ENCODE assay signal across 9 cellular contexts in genomic region chr2:31980674-31981356, GRCh38. TPM values are rescaled to one million over a fixed set of nuclear protein-coding genes. Genes with fewer than 3 reads are reported as not detected.
DNase-seq lines count a peak whose midpoint lies in the region; ATAC-seq and TF ChIP-seq lines count a peak whose summit lies in the region.
"Had no signal": no experiment of that assay in that cellular context is flagged by ENCODE, and none has a peak within 500 bp of the region (broad histone marks: within the 10 kb centered on the region; RNA-seq: fewer than 3 reads in every experiment).

No MANE protein-coding gene starts in this region.

- no peaks in the 10 kb centered on the region for H3K27me3 ChIP-seq in fibroblast of lung (ENCODE audit: control insufficient read depth, insufficient read depth, low read length)

- no peaks in the 10 kb centered on the region for H3K27me3 Mint-ChIP-seq in stimulated activated memory B cell treated with anti-CD40 and anti-IgM and Interleukin-4, amounts not matched to agents 10 μg/mL and 1 μg/mL and 100 μg/mL, for 72 hours
- H3K27me3 Mint-ChIP-seq in activated CD4-positive, alpha-beta T cell treated with anti-CD3 and anti-CD28 coated beads, Interleukin-2, amount 10 ng/mL, durations not matched to agents 24 days and 14 days = no peaks in the 10 kb centered on the region

- H3K4me1 Mint-ChIP-seq in stimulated activated memory B cell treated with anti-CD40 and anti-IgM and Interleukin-4, amounts not matched to agents 10 μg/mL and 1 μg/mL and 100 μg/mL, for 72 hours = peaks cover 39% of the 10 kb centered on the region
- peaks cover 13% of the 10 kb centered on the region for H3K4me1 Mint-ChIP-seq in activated CD4-positive, alpha-beta T cell treated with anti-CD3 and anti-CD28 coated beads, Interleukin-2, amount 10 ng/mL, durations not matched to agents 24 days and 14 days

- H3K4me2 ChIP-seq in fibroblast of lung (ENCODE audit: extremely low read depth, insufficient read depth, low read length) = no peak overlapping the region

- no peak overlapping the region for H2AFZ ChIP-seq in fibroblast of lung (ENCODE audit: low read length)

- ATAC-seq in GM18861 (IDR thresholded peaks at IDR 0.05; ENCODE audit: unreplicated experiment) (peak; percentile 99), HG02938 (IDR thresholded peaks at IDR 0.05; ENCODE audit: unreplicated experiment) (peak; percentile 100)
- ATAC-seq in stimulated activated memory B cell treated with anti-CD40 and anti-IgM and Interleukin-4, amounts not matched to agents 10 μg/mL and 1 μg/mL and 100 μg/mL, for 72 hours = peak; percentile 99

- H3K9me3 Mint-ChIP-seq in stimulated activated memory B cell treated with anti-CD40 and anti-IgM and Interleukin-4, amounts not matched to agents 10 μg/mL and 1 μg/mL and 100 μg/mL, for 72 hours = peaks cover 3% of the 10 kb centered on the region
- H3K9me3 Mint-ChIP-seq in activated CD4-positive, alpha-beta T cell treated with anti-CD3 and anti-CD28 coated beads, Interleukin-2, amount 10 ng/mL, durations not matched to agents 24 days and 14 days = no peaks in the 10 kb centered on the region

- H3K27ac Mint-ChIP-seq in stimulated activated memory B cell treated with anti-CD40 and anti-IgM and Interleukin-4, amounts not matched to agents 10 μg/mL and 1 μg/mL and 100 μg/mL, for 72 hours = peak overlapping the region; percentile 81
- no peak overlapping the region for H3K27ac Mint-ChIP-seq in activated CD4-positive, alpha-beta T cell treated with anti-CD3 and anti-CD28 coated beads, Interleukin-2, amount 10 ng/mL, durations not matched to agents 24 days and 14 days

- peaks cover 2% of the 10 kb centered on the region for H3K4me1 ChIP-seq in fibroblast of lung (ENCODE audit: control insufficient read depth, extremely low read depth, insufficient read depth, low read length)

- peak overlapping the region; percentile 63 for H3K4me3 Mint-ChIP-seq in stimulated activated memory B cell treated with anti-CD40 and anti-IgM and Interleukin-4, amounts not matched to agents 10 μg/mL and 1 μg/mL and 100 μg/mL, for 72 hours
- no peak overlapping the region for H3K4me3 Mint-ChIP-seq in activated CD4-positive, alpha-beta T cell treated with anti-CD3 and anti-CD28 coated beads, Interleukin-2, amount 10 ng/mL, durations not matched to agents 24 days and 14 days

- TF ChIP-seq CTCF in fibroblast of lung (conservative IDR thresholded peaks at IDR 0.05 in 1 of 2, IDR thresholded peaks at IDR 0.05 in 1 of 2; ENCODE audit: low read depth in 1 of 2, low read length in 2 of 2) = no peak

- H3K36me3 ChIP-seq in fibroblast of lung (ENCODE audit: control insufficient read depth, insufficient read depth, low read length) = no peaks in the 10 kb centered on the region

- H3K36me3 Mint-ChIP-seq in stimulated activated memory B cell treated with anti-CD40 and anti-IgM and Interleukin-4, amounts not matched to agents 10 μg/mL and 1 μg/mL and 100 μg/mL, for 72 hours = peaks cover 24% of the 10 kb centered on the region
- peaks cover 10% of the 10 kb centered on the region for H3K36me3 Mint-ChIP-seq in activated CD4-positive, alpha-beta T cell treated with anti-CD3 and anti-CD28 coated beads, Interleukin-2, amount 10 ng/mL, durations not matched to agents 24 days and 14 days (ENCODE audit: low read depth)

- no peaks in the 10 kb centered on the region for H3K9me3 ChIP-seq in fibroblast of lung (ENCODE audit: control insufficient read depth, insufficient read depth, low read depth, low read length)

- H3K27ac ChIP-seq in fibroblast of lung (ENCODE audit: insufficient read depth, low read length) = no peak overlapping the region
- H3K27ac ChIP-seq: HL-60 had no signal

- H4K20me1 ChIP-seq in fibroblast of lung (ENCODE audit: control insufficient read depth, extremely low read depth, insufficient read depth, low read length) = no peaks in the 10 kb centered on the region

- peaks cover 68% of the 10 kb centered on the region for H3K79me2 ChIP-seq in fibroblast of lung (ENCODE audit: control insufficient read depth, insufficient read depth, low read length)

- peak; percentile 20 to 26 for DNase-seq in AML-193 (lab: John Stamatoyannopoulos, UW)
- DNase-seq in OCI-M1 (lab: John Stamatoyannopoulos, UW) = peak; percentile 88
- peak; percentile 47 to 53 for DNase-seq in fibroblast of lung (ENCODE audit: low read depth in 2 of 2)
- DNase-seq in activated CD4-positive, alpha-beta T cell treated with anti-CD3 and anti-CD28 coated beads, Interleukin-2, amount 10 ng/mL, durations not matched to agents 24 days and 14 days = no peak
- DNase-seq in effector CD8-positive, alpha-beta T cell (lab: John Stamatoyannopoulos, UW) = no peak

- intact Hi-C loops in activated CD4-positive, alpha-beta T cell treated with anti-CD3 and anti-CD28 coated beads, Interleukin-2, amount 10 ng/mL, durations not matched to agents 24 days and 14 days (cut with micrococcal nuclease) = no loop called here

- no peak overlapping the region for H3K4me3 ChIP-seq in fibroblast of lung (replicated peaks in 1 of 4; ENCODE audit: control extremely low read depth in 1 of 4, insufficient read depth in 1 of 4, low read depth in 3 of 4, low read length in 4 of 4)

- H3K9ac ChIP-seq in fibroblast of lung (ENCODE audit: insufficient read depth, low read length) = no peak overlapping the region

RNA-seq across cellular contexts. Expression of gene MEMO1, which starts 30.0 kb away (rescaled TPM):
- 26.7 and 34.0 TPM in 2 replicates for total RNA-seq in fibroblast of lung
- 64.2 and 76.1 TPM in 2 replicates for polyA plus RNA-seq in fibroblast of lung
- 42.3 and 49.7 TPM in 2 replicates for polyA plus RNA-seq in fibroblast of lung (2012)
- polyA minus RNA-seq in fibroblast of lung (ENCODE audit: low replicate concordance) = 12.3 and 21.6 TPM in 2 replicates
- total RNA-seq in activated CD4-positive, alpha-beta T cell treated with anti-CD3 and anti-CD28 coated beads, Interleukin-2, amount 10 ng/mL, durations not matched to agents 24 days and 14 days = 64.0 and 65.8 TPM in 2 replicates

RNA-seq across cellular contexts. Expression of gene DPY30, which starts 58.8 kb away (rescaled TPM):
- 50.5 and 69.9 TPM in 2 replicates for total RNA-seq in fibroblast of lung
- polyA plus RNA-seq in fibroblast of lung = 122 and 126 TPM in 2 replicates
- polyA plus RNA-seq in fibroblast of lung (2012) = 96.4 and 96.8 TPM in 2 replicates
- polyA minus RNA-seq in fibroblast of lung (ENCODE audit: low replicate concordance) = 4.5 and 13.0 TPM in 2 replicates
- total RNA-seq in activated CD4-positive, alpha-beta T cell treated with anti-CD3 and anti-CD28 coated beads, Interleukin-2, amount 10 ng/mL, durations not matched to agents 24 days and 14 days = 71.8 and 74.4 TPM in 2 replicates

Comparison
In these comparisons a context has a peak if more than half of its experiments do, and no peak if none do; other contexts are left out.
1. DNase-seq: peak in AML-193 (2 of 2), OCI-M1 (single experiment) and fibroblast of lung (2 of 2); none in activated CD4-positive, alpha-beta T cell treated with anti-CD3 and anti-CD28 coated beads, Interleukin-2, amount 10 ng/mL, durations not matched to agents 24 days and 14 days (single experiment) and effector CD8-positive, alpha-beta T cell (single experiment).
2. Peak in every context shown above with its lines, with median percentiles within 50 percentile points of each other: ATAC-seq.